10 cellular contexts compared by ENCODE assay signal in the genomic region with DNA sequence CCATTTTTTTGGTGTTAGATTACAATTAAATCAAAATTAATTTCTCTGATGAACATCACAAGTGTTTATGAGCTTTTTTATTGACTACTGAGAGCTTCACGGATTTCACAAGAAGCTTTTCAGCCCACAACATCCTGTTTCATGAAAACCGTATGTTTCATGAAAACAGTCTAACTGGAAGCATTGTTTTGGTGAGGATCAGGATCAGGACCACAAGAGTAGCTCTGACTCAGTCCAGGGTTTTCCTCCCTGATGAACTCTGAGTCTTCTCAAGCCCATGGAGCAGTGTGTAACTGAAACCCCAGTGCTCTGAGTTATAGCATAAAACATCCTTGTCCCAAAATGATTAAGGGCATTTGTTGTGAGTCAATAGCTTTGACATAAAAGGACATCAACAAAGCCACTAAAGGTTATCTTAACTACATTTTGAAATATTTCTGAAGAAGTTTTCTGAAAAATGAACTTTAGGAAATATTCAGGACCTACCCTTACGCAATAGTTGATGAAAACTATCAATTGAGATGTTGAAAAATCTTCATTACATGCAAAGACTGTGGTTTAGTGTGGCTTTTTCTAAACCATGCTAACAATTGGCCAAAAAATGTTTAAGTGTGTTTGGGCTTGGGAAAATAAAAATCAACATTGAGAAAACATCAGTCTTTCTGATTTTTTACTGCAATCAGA. TPM values are rescaled to one million over a fixed set of nuclear protein-coding genes. Genes with fewer than 3 reads are reported as not detected.
DNase-seq lines count a peak whose midpoint lies in the region; ATAC-seq and TF ChIP-seq lines count a peak whose summit lies in the region.
"Had no signal": no experiment of that assay in that cellular context is flagged by ENCODE, and none has a peak within 500 bp of the region (broad histone marks: within the 10 kb centered on the region; RNA-seq: fewer than 3 reads in every experiment).

No MANE protein-coding gene starts in this region.

- H3K27me3 Mint-ChIP-seq in activated CD4-positive, alpha-beta T cell treated with anti-CD3 and anti-CD28 coated beads for 36 hours = peaks cover 12% of the 10 kb centered on the region

- peak; percentile 6 for DNase-seq in activated CD4-positive, alpha-beta T cell treated with anti-CD3 and anti-CD28 coated beads for 36 hours
- DNase-seq in activated CD4-positive, alpha-beta T cell treated with anti-CD3 and anti-CD28 coated beads for 4 hours = no peak
- DNase-seq in fibroblast of pulmonary artery (ENCODE audit: low read depth) (peak; percentile 81), upper lobe of right lung (no peak), HuH-7.5 (ENCODE audit: low spot score) (no peak)
- DNase-seq: activated T-cell treated with anti-CD3 and anti-CD28 coated beads for 4 hours had no signal

- no peaks in the 10 kb centered on the region for H4K20me1 ChIP-seq in OCI-LY3 (ENCODE audit: insufficient read depth, low read length)

- no peaks in the 10 kb centered on the region for H3K9me3 ChIP-seq in OCI-LY3 (ENCODE audit: insufficient read depth, low read length)
- no peaks in the 10 kb centered on the region for H3K9me3 ChIP-seq in upper lobe of right lung
- H3K9me3 ChIP-seq: thoracic aorta had no signal

- peak overlapping the region; percentile 46 for H3K4me3 ChIP-seq in OCI-LY3 (ENCODE audit: low read length)
- H3K4me3 ChIP-seq in fibroblast of pulmonary artery (replicated peaks; ENCODE audit: low read depth, low read length) = no peak overlapping the region
- no peak overlapping the region for H3K4me3 ChIP-seq in upper lobe of right lung
- H3K4me3 ChIP-seq: thoracic aorta had no signal

- H3K79me2 ChIP-seq in OCI-LY3 (ENCODE audit: low read length) = no peaks in the 10 kb centered on the region

- no peak overlapping the region for H3K27ac ChIP-seq in OCI-LY3 (ENCODE audit: low read length)
- H3K27ac ChIP-seq in upper lobe of right lung = no peak overlapping the region
- H3K27ac ChIP-seq: thoracic aorta had no signal

- H3K9ac ChIP-seq in OCI-LY3 (ENCODE audit: low read length) = no peak overlapping the region

- intact Hi-C loops in activated CD4-positive, alpha-beta T cell treated with anti-CD3 and anti-CD28 coated beads for 36 hours (cut with DNase I, micrococcal nuclease) = no loop called here
- intact Hi-C loops in upper lobe of right lung (cut with DNase I) = no loop called here

- H3K4me1 Mint-ChIP-seq in activated CD4-positive, alpha-beta T cell treated with anti-CD3 and anti-CD28 coated beads for 36 hours = peaks cover 4% of the 10 kb centered on the region

- peak; percentile 60 for ATAC-seq in activated CD4-positive, alpha-beta T cell treated with anti-CD3 and anti-CD28 coated beads for 36 hours
- ATAC-seq in upper lobe of right lung (peak; percentile 36), GM19397 (IDR thresholded peaks at IDR 0.05; ENCODE audit: unreplicated experiment) (no peak), HG02623 (IDR thresholded peaks at IDR 0.05; ENCODE audit: unreplicated experiment) (no peak)

- H3K27ac Mint-ChIP-seq in activated CD4-positive, alpha-beta T cell treated with anti-CD3 and anti-CD28 coated beads for 36 hours = no peak overlapping the region

- H3K36me3 ChIP-seq in OCI-LY3 (replicated peaks; ENCODE audit: low read depth, low read length) (no peaks in the 10 kb centered on the region), upper lobe of right lung (no peaks in the 10 kb centered on the region)
- H3K36me3 ChIP-seq: thoracic aorta had no signal

- peak overlapping the region; percentile 47 for H3K4me2 ChIP-seq in OCI-LY3 (ENCODE audit: low read length)

- POLR2A ChIA-PET in activated CD4-positive, alpha-beta T cell treated with anti-CD3 and anti-CD28 coated beads for 36 hours (lab: Charles Lee) = interaction anchor here (0.6 kb wide), 1 partner anchor 36 kb away, joined by 4 read pairs; no protein-coding TSS in a partner anchor

- H3K4me3 Mint-ChIP-seq in activated CD4-positive, alpha-beta T cell treated with anti-CD3 and anti-CD28 coated beads for 36 hours = no peak overlapping the region

- no peaks in the 10 kb centered on the region for H3K9me3 Mint-ChIP-seq in activated CD4-positive, alpha-beta T cell treated with anti-CD3 and anti-CD28 coated beads for 36 hours (ENCODE audit: low read depth)

- no peaks in the 10 kb centered on the region for H3K36me3 Mint-ChIP-seq in activated CD4-positive, alpha-beta T cell treated with anti-CD3 and anti-CD28 coated beads for 36 hours (ENCODE audit: low read depth)

- TF ChIP-seq CTCF in OCI-LY3 (IDR thresholded peaks at IDR 0.05; ENCODE audit: low read depth, low read length) (no peak), fibroblast of pulmonary artery (IDR thresholded peaks at IDR 0.05; ENCODE audit: low read length, missing control alignments) (no peak), upper lobe of right lung (IDR thresholded peaks at IDR 0.05) (no peak)

- H3K4me1 ChIP-seq in OCI-LY3 (ENCODE audit: low read length) = peaks cover 5% of the 10 kb centered on the region; the same call in 1 of the 2 replicates
- no peaks in the 10 kb centered on the region for H3K4me1 ChIP-seq in upper lobe of right lung

- H2AFZ ChIP-seq in OCI-LY3 (ENCODE audit: low read depth, low read length) = peak overlapping the region; percentile 61; the same call in 1 of the 2 replicates

- CTCF ChIA-PET in activated CD4-positive, alpha-beta T cell treated with anti-CD3 and anti-CD28 coated beads for 36 hours (lab: Charles Lee) = no interaction called here

- H3K27me3 ChIP-seq in OCI-LY3 (ENCODE audit: low read depth, low read length) = no peaks in the 10 kb centered on the region
- H3K27me3 ChIP-seq in upper lobe of right lung = peaks cover 4% of the 10 kb centered on the region

RNA-seq across cellular contexts. Expression of a gene that starts 49.3 kb away (rescaled TPM):
- 10 to 100 TPM; 36.7 to 44.8 TPM for total RNA-seq in activated CD4-positive, alpha-beta T cell treated with anti-CD3 and anti-CD28 coated beads for 36 hours
- 60.5 TPM for total RNA-seq in upper lobe of right lung

Comparison
In these comparisons a context has a peak if more than half of its experiments do, and no peak if none do; other contexts are left out.
1. DNase-seq: peak in activated CD4-positive, alpha-beta T cell treated with anti-CD3 and anti-CD28 coated beads for 36 hours (single experiment) and fibroblast of pulmonary artery (single experiment); none in activated CD4-positive, alpha-beta T cell treated with anti-CD3 and anti-CD28 coated beads for 4 hours (0 of 2), upper lobe of right lung (single experiment) and HuH-7.5 (single experiment).
2. ATAC-seq: peak in activated CD4-positive, alpha-beta T cell treated with anti-CD3 and anti-CD28 coated beads for 36 hours (single experiment) and upper lobe of right lung (single experiment); none in GM19397 (single experiment) and HG02623 (single experiment).